Comparison of ENCODE assay signal across 9 cellular contexts in the genomic region with DNA sequence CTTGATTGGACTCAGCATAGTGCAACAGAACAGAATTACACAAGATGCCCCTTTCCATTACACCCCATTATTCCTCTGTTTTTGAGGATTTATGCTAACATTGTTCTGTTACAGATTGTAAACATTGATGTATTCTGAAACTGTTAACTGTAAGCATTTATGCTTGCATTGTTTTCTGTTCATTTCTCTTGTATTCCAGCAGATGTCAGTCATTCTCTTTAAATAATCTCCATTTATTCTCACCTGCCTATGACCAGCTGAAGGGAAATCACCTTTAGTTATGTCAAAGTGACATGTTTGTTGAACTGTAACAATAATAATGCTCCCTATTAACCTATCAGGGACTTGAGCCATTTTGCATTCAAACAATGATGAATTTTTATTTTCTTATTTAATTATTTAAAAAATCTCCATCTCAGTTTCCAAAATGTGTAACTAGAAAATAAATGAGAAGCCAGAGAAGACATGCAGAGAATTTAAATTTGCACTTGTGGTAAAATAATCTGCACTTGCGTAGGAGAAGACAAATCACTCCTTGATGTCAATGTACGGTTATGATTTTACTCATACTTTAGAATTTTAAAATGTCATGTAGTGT. TPM values are rescaled to one million over a fixed set of nuclear protein-coding genes. Genes with fewer than 3 reads are reported as not detected.
DNase-seq lines count a peak whose midpoint lies in the region; ATAC-seq, FAIRE-seq and TF ChIP-seq lines count a peak whose summit lies in the region.
"Had no signal": no experiment of that assay in that cellular context is flagged by ENCODE, and none has a peak within 500 bp of the region (broad histone marks: within the 10 kb centered on the region; RNA-seq: fewer than 3 reads in every experiment).

No MANE protein-coding gene starts in this region.

- H3K9me3 ChIP-seq in astrocyte (ENCODE audit: insufficient read depth, low read depth, low read length) = no peaks in the 10 kb centered on the region
- H3K9me3 ChIP-seq: BLaER1 treated with 17β-estradiol and CSF1 and Interleukin-3, amounts not matched to agents 10 nM and 100 nM had no signal

- no peak overlapping the region for H3K27ac ChIP-seq in astrocyte (ENCODE audit: low read depth, low read length)
- H3K27ac ChIP-seq: BLaER1 treated with 17β-estradiol and CSF1 and Interleukin-3, amounts not matched to agents 10 nM and 100 nM had no signal

- H3K9ac ChIP-seq in astrocyte (ENCODE audit: low read length) = no peak overlapping the region
- H3K9ac ChIP-seq: BLaER1 treated with 17β-estradiol and CSF1 and Interleukin-3, amounts not matched to agents 10 nM and 100 nM had no signal

- H3K27me3 ChIP-seq in astrocyte (ENCODE audit: insufficient read depth, low read length) = no peaks in the 10 kb centered on the region
- H3K27me3 ChIP-seq: BLaER1 treated with 17β-estradiol and CSF1 and Interleukin-3, amounts not matched to agents 10 nM and 100 nM had no signal

- H3K4me3 ChIP-seq in astrocyte (ENCODE audit: insufficient read depth, low read depth, low read length) = no peak overlapping the region
- H3K4me3 ChIP-seq: BLaER1 treated with 17β-estradiol and CSF1 and Interleukin-3, amounts not matched to agents 10 nM and 100 nM had no signal

- no peak overlapping the region for H3K4me2 ChIP-seq in astrocyte (ENCODE audit: low read length)
- H3K4me2 ChIP-seq: BLaER1 treated with 17β-estradiol and CSF1 and Interleukin-3, amounts not matched to agents 10 nM and 100 nM had no signal

- no peaks in the 10 kb centered on the region for H3K4me1 ChIP-seq in astrocyte (ENCODE audit: insufficient read depth, low read length)
- H3K4me1 ChIP-seq: BLaER1 treated with 17β-estradiol and CSF1 and Interleukin-3, amounts not matched to agents 10 nM and 100 nM had no signal

- peak; percentile 87 for ATAC-seq in GM21619 (IDR thresholded peaks at IDR 0.05; ENCODE audit: unreplicated experiment)

- H3K4me3 Mint-ChIP-seq in astrocyte (ENCODE audit: unreplicated experiment) = no peak overlapping the region
- no peak overlapping the region for H3K4me3 Mint-ChIP-seq in neural crest cell

- H3K27me3 Mint-ChIP-seq in astrocyte (ENCODE audit: low read depth, unreplicated experiment) (no peaks in the 10 kb centered on the region), neural crest cell (ENCODE audit: low read depth) (peaks cover 3% of the 10 kb centered on the region)

- TF ChIP-seq CTCF in astrocyte (IDR thresholded peaks at IDR 0.05; ENCODE audit: insufficient read depth, low read depth, low read length) = peak; percentile 58
- peak; percentile 75 for TF ChIP-seq CTCF in neural crest cell (conservative IDR thresholded peaks at IDR 0.05)

- H2AFZ ChIP-seq in astrocyte (ENCODE audit: low read depth, low read length) = no peak overlapping the region

- H3K36me3 ChIP-seq in astrocyte (ENCODE audit: insufficient read depth, low read length) = no peaks in the 10 kb centered on the region
- H3K36me3 ChIP-seq: BLaER1 treated with 17β-estradiol and CSF1 and Interleukin-3, amounts not matched to agents 10 nM and 100 nM had no signal

- H3K9me3 Mint-ChIP-seq in astrocyte (ENCODE audit: unreplicated experiment) (no peaks in the 10 kb centered on the region), neural crest cell (no peaks in the 10 kb centered on the region)

- no peaks in the 10 kb centered on the region for H4K20me1 ChIP-seq in astrocyte (ENCODE audit: insufficient read depth, low read length)
- H4K20me1 ChIP-seq: BLaER1 treated with 17β-estradiol and CSF1 and Interleukin-3, amounts not matched to agents 10 nM and 100 nM had no signal

- no peak overlapping the region for H3K27ac Mint-ChIP-seq in astrocyte (ENCODE audit: unreplicated experiment)
- H3K27ac Mint-ChIP-seq in neural crest cell (ENCODE audit: unreplicated experiment) = no peak overlapping the region

- no peaks in the 10 kb centered on the region for H3K36me3 Mint-ChIP-seq in astrocyte (ENCODE audit: low read depth, unreplicated experiment)
- no peaks in the 10 kb centered on the region for H3K36me3 Mint-ChIP-seq in neural crest cell (ENCODE audit: low read depth)

- no peaks in the 10 kb centered on the region for H3K79me2 ChIP-seq in astrocyte (ENCODE audit: insufficient read depth, low read length)

- peak; percentile 6 for DNase-seq in NCI-H1092 treated with DMSO at 0.1 percent for 48 hours (lab: John Stamatoyannopoulos, UW)
- no peak for DNase-seq in NCI-H1092 (lab: John Stamatoyannopoulos, UW)
- DNase-seq in HPDE6-E6E7 (ENCODE audit: extremely low spot score) = peak; percentile 33
- peak; percentile 17 for DNase-seq in astrocyte (ENCODE audit: low read depth)
- no peak for DNase-seq in neural crest cell (ENCODE audit: low read depth, low spot score)
- DNase-seq in effector CD8-positive, alpha-beta T cell (lab: John Stamatoyannopoulos, UW) = no peak
- no peak for DNase-seq in GM19238 (ENCODE audit: insufficient read length, low spot score)

- FAIRE-seq in astrocyte (lab: Jason Lieb, UNC) = peak; percentile 99

- H3K4me1 Mint-ChIP-seq in astrocyte (ENCODE audit: low read depth, unreplicated experiment) (no peaks in the 10 kb centered on the region), neural crest cell (peaks cover 3% of the 10 kb centered on the region)

RNA-seq across cellular contexts. Expression of a gene that starts 58.0 kb away (rescaled TPM):
- total RNA-seq in astrocyte = 207 and 225 TPM in 2 replicates
- total RNA-seq in neural crest cell = 97.9 and 108 TPM in 2 replicates

Comparison
In these comparisons a context has a peak if more than half of its experiments do, and no peak if none do; other contexts are left out.
1. DNase-seq: peak in NCI-H1092 treated with DMSO at 0.1 percent for 48 hours (single experiment), HPDE6-E6E7 (single experiment) and astrocyte (single experiment); none in NCI-H1092 (single experiment), neural crest cell (single experiment), effector CD8-positive, alpha-beta T cell (single experiment) and GM19238 (single experiment).